Comparison of ENCODE assay signal across 16 cellular contexts in the genomic region with DNA sequence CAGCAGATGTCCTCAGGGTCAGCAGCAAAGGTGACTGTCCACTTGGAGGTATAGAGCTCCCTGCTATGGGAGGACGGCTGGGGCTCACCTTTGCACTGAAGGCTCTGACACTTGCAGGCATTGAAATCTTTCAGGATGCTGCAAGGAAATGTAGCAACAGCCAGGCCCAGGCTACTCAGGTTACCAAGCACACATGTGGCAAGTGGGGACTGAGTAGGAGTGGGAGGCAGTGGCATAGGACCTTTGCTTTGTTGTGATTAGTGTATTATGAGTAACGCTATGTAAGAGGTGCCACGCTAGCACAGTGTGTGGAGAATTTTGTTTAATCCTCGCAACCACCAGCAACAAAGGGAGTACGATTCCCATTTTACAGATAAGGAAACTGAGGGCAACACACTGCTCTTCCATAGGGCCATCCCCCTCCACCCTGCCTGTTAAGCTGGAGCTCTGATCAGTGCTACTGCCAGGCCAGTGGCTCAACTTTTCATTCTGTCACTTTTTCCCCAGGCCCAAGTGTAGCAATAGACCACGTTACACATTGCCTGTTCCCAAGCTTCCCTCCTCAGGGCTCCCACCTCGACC. TPM values are rescaled to one million over a fixed set of nuclear protein-coding genes. Genes with fewer than 3 reads are reported as not detected.
A peak's percentile ranks its signal among the peaks of the same experiment; 100 is the strongest.
DNase-seq lines count a peak whose midpoint lies in the region; ATAC-seq, FAIRE-seq and TF ChIP-seq lines count a peak whose summit lies in the region.
"Had no signal": no experiment of that assay in that cellular context is flagged by ENCODE, and none has a peak within 500 bp of the region (broad histone marks: within the 10 kb centered on the region; RNA-seq: fewer than 3 reads in every experiment).

No MANE protein-coding gene starts in this region.

- TF ChIP-seq CTCF in HepG2 (CRISPR knock-in tag; IDR thresholded peaks at IDR 0.05) (no peak), right lobe of liver (IDR thresholded peaks at IDR 0.05) (no peak), endothelial cell (IDR thresholded peaks at IDR 0.05; ENCODE audit: unreplicated experiment) (no peak), testis (IDR thresholded peaks at IDR 0.05) (no peak)

- in situ Hi-C loops in HepG2 (cut with HindIII; ENCODE audit: extremely low pct_ligation_motif_present, low pct_unique_long_range_greater_than_20kb) = no loop called here

- no peak for DNase-seq in HepG2 (ENCODE audit: low spot score)
- DNase-seq in right lobe of liver = no peak
- DNase-seq in endothelial cell (ENCODE audit: low spot score) = no peak
- DNase-seq in medulla oblongata (ENCODE audit: extremely low spot score) = no peak
- DNase-seq in testis = no peak
- DNase-seq: BE2C, DMS153, EL, NCI-H1436 treated with DMSO at 0.1 percent for 48 hours, NCI-H2081 treated with DMSO at 0.1 percent for 48 hours, NCI-H446 treated with DMSO at 0.1 percent for 48 hours, NCI-H774, PC-9 had no signal

- POLR2A ChIA-PET in HepG2 (lab: Yijun Ruan, JAX) = interaction anchor here (1.7 kb wide), 1 partner anchor 21 kb away, joined by 4 read pairs; the partner anchor contains the start of gene TMEM63A

- H3K27ac ChIP-seq in HepG2 (ENCODE audit: extremely low read length, insufficient read depth, low read length) (no peak overlapping the region), right lobe of liver (no peak overlapping the region), testis (no peak overlapping the region)
- H3K27ac ChIP-seq: PC-9 had no signal

- TF ChIP-seq EP300 in HepG2 (IDR thresholded peaks at IDR 0.05; ENCODE audit: low read depth in 2 of 2, low read length in 2 of 2) (no peak), HepG2 (CRISPR knock-in tag; IDR thresholded peaks at IDR 0.05; ENCODE audit: borderline replicate concordance) (no peak)

- H3K9me3 ChIP-seq in HepG2 (ENCODE audit: low read length) = no peaks in the 10 kb centered on the region
- H3K9me3 ChIP-seq in right lobe of liver = no peaks in the 10 kb centered on the region
- no peaks in the 10 kb centered on the region for H3K9me3 ChIP-seq in testis
- H3K9me3 ChIP-seq: BE2C had no signal

- FAIRE-seq in HepG2 (lab: Jason Lieb, UNC) = no peak
- FAIRE-seq: H54 had no signal

- H3K36me3 Mint-ChIP-seq in activated T-helper 17 cell treated with anti-CD3 and anti-CD28 coated beads, Interleukin-2, amount 50 U/mL, for 72 hours (ENCODE audit: low read depth) = peaks cover 99% of the 10 kb centered on the region
- H3K36me3 Mint-ChIP-seq in endothelial cell (ENCODE audit: low read depth, unreplicated experiment) = peaks cover 20% of the 10 kb centered on the region

- H3K4me1 ChIP-seq in HepG2 (ENCODE audit: insufficient read depth, low read length) = peaks cover 12% of the 10 kb centered on the region
- H3K4me1 ChIP-seq in right lobe of liver = no peaks in the 10 kb centered on the region
- no peaks in the 10 kb centered on the region for H3K4me1 ChIP-seq in testis
- H3K4me1 ChIP-seq: BE2C had no signal

- H4K20me1 ChIP-seq in HepG2 (ENCODE audit: insufficient read depth, low read length) = no peaks in the 10 kb centered on the region

- WGBS in HepG2 (ENCODE audit: low lambda C conversion rate) = 98% methylated on average over 7 of the region's 7 CpGs
- WGBS in right lobe of liver (ENCODE audit: insufficient coverage, low coverage, low lambda C conversion rate, missing lambda C conversion rate) = 85% methylated on average over 3 of the region's 7 CpGs
- WGBS in testis, 2 donors = 85 to 95% methylated on average over 7 of the region's 7 CpGs

- H3K9ac ChIP-seq in HepG2 (ENCODE audit: insufficient read depth, low read depth, low read length) = no peak overlapping the region

- peak overlapping the region; percentile 8 for H3K27ac Mint-ChIP-seq in activated T-helper 17 cell treated with anti-CD3 and anti-CD28 coated beads, Interleukin-2, amount 50 U/mL, for 72 hours
- no peak overlapping the region for H3K27ac Mint-ChIP-seq in endothelial cell (ENCODE audit: unreplicated experiment)

- intact Hi-C loops in HepG2 (cut with micrococcal nuclease; ENCODE audit: unreplicated experiment) (no loop called here), right lobe of liver (cut with DNase I) (loop anchor here in 1 of 2 donors (10.0 kb wide), 1 partner anchor 54 kb away; no protein-coding TSS in a partner anchor), testis (cut with DNase I; ENCODE audit: low total_unique reads) (no loop called here)

- peaks cover 16% of the 10 kb centered on the region for H3K4me1 Mint-ChIP-seq in activated T-helper 17 cell treated with anti-CD3 and anti-CD28 coated beads, Interleukin-2, amount 50 U/mL, for 72 hours
- peaks cover 5% of the 10 kb centered on the region for H3K4me1 Mint-ChIP-seq in endothelial cell (ENCODE audit: unreplicated experiment)

- no peak overlapping the region for H3K4me2 ChIP-seq in HepG2 (ENCODE audit: low read depth, low read length)
- H3K4me2 ChIP-seq: PC-9 had no signal

- CTCF ChIA-PET in HepG2 (lab: Yijun Ruan, JAX; ENCODE audit: low intra/inter-chr PET ratio, low total read pairs) = no interaction called here

- no peak for TF ChIP-seq RAD21 in HepG2 (CRISPR knock-in tag; IDR thresholded peaks at IDR 0.05)

- no peak overlapping the region for H2AFZ ChIP-seq in HepG2 (ENCODE audit: low read length)
- H2AFZ ChIP-seq: PC-9 had no signal

- H3K27me3 ChIP-seq in HepG2 (ENCODE audit: control insufficient read depth in 1 of 2, insufficient read depth in 2 of 2, low read length in 2 of 2) (no peaks in the 10 kb centered on the region), right lobe of liver (no peaks in the 10 kb centered on the region), testis (no peaks in the 10 kb centered on the region)
- H3K27me3 ChIP-seq: BE2C had no signal

- no peaks in the 10 kb centered on the region for H3K27me3 Mint-ChIP-seq in activated T-helper 17 cell treated with anti-CD3 and anti-CD28 coated beads, Interleukin-2, amount 50 U/mL, for 72 hours
- H3K27me3 Mint-ChIP-seq in endothelial cell (ENCODE audit: unreplicated experiment) = peaks cover 10% of the 10 kb centered on the region

- TF ChIP-seq POLR2A in HepG2 (IDR thresholded peaks at IDR 0.05; ENCODE audit: insufficient read depth in 1 of 2, low read depth in 2 of 2, low read length in 2 of 2) = no peak
- TF ChIP-seq POLR2A in right lobe of liver (IDR thresholded peaks at IDR 0.05) = no peak
- TF ChIP-seq POLR2A in testis (IDR thresholded peaks at IDR 0.05) = no peak

- no peak overlapping the region for H3K4me3 Mint-ChIP-seq in activated T-helper 17 cell treated with anti-CD3 and anti-CD28 coated beads, Interleukin-2, amount 50 U/mL, for 72 hours
- peak overlapping the region; percentile 38 for H3K4me3 Mint-ChIP-seq in endothelial cell (ENCODE audit: unreplicated experiment)

- H3K36me3 ChIP-seq in HepG2 (replicated peaks in 1 of 2; ENCODE audit: control insufficient read depth in 1 of 2, insufficient read depth in 2 of 2, low read length in 2 of 2) (peaks cover 28 to 68% of the 10 kb centered on the region in 2 experiments; a peak in 4 of 5 replicates), right lobe of liver (peaks cover 0 to 82% (median 42%) of the 10 kb centered on the region in 4 donors), testis (ENCODE audit: low read depth, missing control alignments) (no peaks in the 10 kb centered on the region)
- H3K36me3 ChIP-seq: BE2C had no signal

- ATAC-seq in HepG2 (no peak), right lobe of liver (no peak), HG03378 (IDR thresholded peaks at IDR 0.05; ENCODE audit: unreplicated experiment) (no peak)
- ATAC-seq in activated T-helper 17 cell treated with anti-CD3 and anti-CD28 coated beads, Interleukin-2, amount 50 U/mL, for 72 hours (replicated peaks) = no peak

- H3K79me2 ChIP-seq in HepG2 (ENCODE audit: insufficient read depth, low read length) = no peaks in the 10 kb centered on the region

- no peaks in the 10 kb centered on the region for H3K9me3 Mint-ChIP-seq in activated T-helper 17 cell treated with anti-CD3 and anti-CD28 coated beads, Interleukin-2, amount 50 U/mL, for 72 hours
- H3K9me3 Mint-ChIP-seq in endothelial cell (ENCODE audit: unreplicated experiment) = no peaks in the 10 kb centered on the region

- BruUV-seq in HepG2 (replicated peaks; lab: Mats Ljungman, UMichigan) = no TSS peak

- no peak overlapping the region for H3K4me3 ChIP-seq in HepG2 (replicated peaks in 1 of 3; ENCODE audit: insufficient read depth in 1 of 3, low read depth in 2 of 3, low read length in 3 of 3)
- H3K4me3 ChIP-seq in right lobe of liver = no peak overlapping the region
- no peak overlapping the region for H3K4me3 ChIP-seq in testis
- H3K4me3 ChIP-seq: PC-9 had no signal

RNA-seq across cellular contexts. Expression of gene TMEM63A, which starts 21.2 kb away (rescaled TPM):
- 6.8 and 23.9 TPM in 2 replicates for total RNA-seq in HepG2 (2016; rRNA removed; fragmentation: Illumina TruSeq; extraction: Trizol)
- total RNA-seq in HepG2 (2016; cell fraction: cytosol; rRNA removed; fragmentation: Illumina TruSeq; extraction: Trizol; ENCODE audit: low read depth) = 8.4 and 11.8 TPM in 2 replicates
- 6.3 and 23.7 TPM in 2 replicates for total RNA-seq in HepG2 (2016; cell fraction: insoluble cytoplasmic fraction; rRNA removed; fragmentation: Illumina TruSeq; extraction: Trizol)
- 9.0 and 9.3 TPM in 2 replicates for total RNA-seq in HepG2 (2016; cell fraction: membrane; rRNA removed; fragmentation: Illumina TruSeq; extraction: Trizol)
- 45.2 and 52.0 TPM in 2 replicates for total RNA-seq in HepG2 (2016; cell fraction: nucleus; rRNA removed; fragmentation: Illumina TruSeq; extraction: Trizol)
- 53.3 and 68.4 TPM in 2 replicates for polyA plus RNA-seq in HepG2 (2011; rRNA removed)
- 12.0 and 12.6 TPM in 2 replicates for polyA plus RNA-seq in HepG2 (2011; cell fraction: cytosol; rRNA removed)
- 382 and 397 TPM in 2 replicates for polyA plus RNA-seq in HepG2 (2011; cell fraction: nucleus; rRNA removed)
- polyA plus RNA-seq in HepG2 (2012) = 27.8 and 32.4 TPM in 2 replicates
- polyA plus RNA-seq in HepG2 (2016; cell fraction: cytosol; fragmentation: Illumina TruSeq; extraction: Trizol; ENCODE audit: low read depth) = 1.2 and 1.4 TPM in 2 replicates
- 5.6 and 6.1 TPM in 2 replicates for polyA plus RNA-seq in HepG2 (2016; cell fraction: insoluble cytoplasmic fraction; fragmentation: Illumina TruSeq; extraction: Trizol; ENCODE audit: low read depth)
- polyA plus RNA-seq in HepG2 (2016; cell fraction: membrane; fragmentation: Illumina TruSeq; extraction: Trizol; ENCODE audit: low read depth) = 2.8 and 3.1 TPM in 2 replicates
- 77.1 and 87.3 TPM in 2 replicates for polyA plus RNA-seq in HepG2 (2016; cell fraction: nucleus; fragmentation: Illumina TruSeq; extraction: Trizol; ENCODE audit: insufficient read depth, low read depth)
- polyA minus RNA-seq in HepG2 (2011; rRNA and poly(A)+ RNA removed; ENCODE audit: low replicate concordance) = 69.8 and 79.8 TPM in 2 replicates
- 11.9 and 15.7 TPM in 2 replicates for polyA minus RNA-seq in HepG2 (2011; cell fraction: cytosol; rRNA and poly(A)+ RNA removed)
- 124 and 138 TPM in 2 replicates for polyA minus RNA-seq in HepG2 (2011; cell fraction: nucleus; rRNA and poly(A)+ RNA removed)
- total RNA-seq in right lobe of liver = 10 to 100 TPM; 32.1 to 81.5 (median 44.9) TPM
- 100 to 1,000 TPM in 1 of 2 donors, 10 to 100 TPM in 1; 74.9 to 242 TPM for total RNA-seq in activated T-helper 17 cell treated with anti-CD3 and anti-CD28 coated beads, Interleukin-2, amount 50 U/mL, for 72 hours
- 79.9 TPM for total RNA-seq in endothelial cell (ENCODE audit: unreplicated experiment)
- 10 to 100 TPM; 46.9 to 51.7 TPM for total RNA-seq in testis
- 13.6 TPM for polyA plus RNA-seq in testis (ENCODE audit: insufficient read depth, low read depth, low replicate concordance)

RNA-seq across cellular contexts. Expression of gene LEFTY1, which starts 28.0 kb away (rescaled TPM):
- total RNA-seq in HepG2 (2016; rRNA removed; fragmentation: Illumina TruSeq; extraction: Trizol) (0.29 TPM in 1 of 2 replicates, not detected in the other), right lobe of liver (1 to 10 TPM in 1 of 6 experiments, under 1 TPM in 3, not detected in 2; 0.29 to 1.1 (median 0.54) TPM), endothelial cell (ENCODE audit: unreplicated experiment) (0.28 TPM), testis (under 1 TPM; 0.63 to 0.87 TPM)
- 0.20 TPM in 1 of 2 replicates, not detected in the other for total RNA-seq in HepG2 (2016; cell fraction: cytosol; rRNA removed; fragmentation: Illumina TruSeq; extraction: Trizol; ENCODE audit: low read depth)
- total RNA-seq in HepG2 (2016; cell fraction: insoluble cytoplasmic fraction; rRNA removed; fragmentation: Illumina TruSeq; extraction: Trizol) = 0.18 and 0.50 TPM in 2 replicates
- 0.09 TPM in 1 of 2 replicates, not detected in the other for total RNA-seq in HepG2 (2016; cell fraction: membrane; rRNA removed; fragmentation: Illumina TruSeq; extraction: Trizol)
- total RNA-seq in HepG2 (2016; cell fraction: nucleus; rRNA removed; fragmentation: Illumina TruSeq; extraction: Trizol) = 0.22 and 0.38 TPM in 2 replicates
- polyA plus RNA-seq in HepG2 (2011; rRNA removed) (0.79 and 1.8 TPM in 2 replicates), testis (ENCODE audit: insufficient read depth, low read depth, low replicate concordance) (0.90 TPM)
- polyA plus RNA-seq in HepG2 (2011; cell fraction: cytosol; rRNA removed) = 1.6 and 1.9 TPM in 2 replicates
- polyA plus RNA-seq in HepG2 (2011; cell fraction: nucleus; rRNA removed) = 0.68 and 0.78 TPM in 2 replicates
- 0.32 and 0.55 TPM in 2 replicates for polyA plus RNA-seq in HepG2 (2012)
- not detected in 2 replicates for polyA plus RNA-seq in HepG2 (2016; cell fraction: cytosol; fragmentation: Illumina TruSeq; extraction: Trizol; ENCODE audit: low read depth)
- polyA plus RNA-seq in HepG2 (2016; cell fraction: insoluble cytoplasmic fraction; fragmentation: Illumina TruSeq; extraction: Trizol; ENCODE audit: low read depth) = 0.14 TPM in 1 of 2 replicates, not detected in the other
- 0.11 TPM in 1 of 2 replicates, not detected in the other for polyA plus RNA-seq in HepG2 (2016; cell fraction: membrane; fragmentation: Illumina TruSeq; extraction: Trizol; ENCODE audit: low read depth)
- 0.28 and 0.51 TPM in 2 replicates for polyA plus RNA-seq in HepG2 (2016; cell fraction: nucleus; fragmentation: Illumina TruSeq; extraction: Trizol; ENCODE audit: insufficient read depth, low read depth)
- 0.12 TPM in 1 of 2 replicates, not detected in the other for polyA minus RNA-seq in HepG2 (2011; rRNA and poly(A)+ RNA removed; ENCODE audit: low replicate concordance)
- 0.49 and 0.53 TPM in 2 replicates for polyA minus RNA-seq in HepG2 (2011; cell fraction: cytosol; rRNA and poly(A)+ RNA removed)
- polyA minus RNA-seq in HepG2 (2011; cell fraction: nucleus; rRNA and poly(A)+ RNA removed) = 0.52 and 0.99 TPM in 2 replicates
- total RNA-seq in activated T-helper 17 cell treated with anti-CD3 and anti-CD28 coated beads, Interleukin-2, amount 50 U/mL, for 72 hours = not detected
- total RNA-seq: PC-9 had no signal

RNA-seq across cellular contexts. Expression of gene EPHX1, which starts 51.0 kb away (rescaled TPM):
- total RNA-seq in HepG2 (2016; rRNA removed; fragmentation: Illumina TruSeq; extraction: Trizol) = 28.8 and 36.5 TPM in 2 replicates
- 20.0 and 23.1 TPM in 2 replicates for total RNA-seq in HepG2 (2016; cell fraction: cytosol; rRNA removed; fragmentation: Illumina TruSeq; extraction: Trizol; ENCODE audit: low read depth)
- total RNA-seq in HepG2 (2016; cell fraction: insoluble cytoplasmic fraction; rRNA removed; fragmentation: Illumina TruSeq; extraction: Trizol) = 20.9 and 35.8 TPM in 2 replicates
- 36.4 and 40.0 TPM in 2 replicates for total RNA-seq in HepG2 (2016; cell fraction: membrane; rRNA removed; fragmentation: Illumina TruSeq; extraction: Trizol)
- 48.7 and 54.7 TPM in 2 replicates for total RNA-seq in HepG2 (2016; cell fraction: nucleus; rRNA removed; fragmentation: Illumina TruSeq; extraction: Trizol)
- polyA plus RNA-seq in HepG2 (2011; rRNA removed) = 27.7 and 38.3 TPM in 2 replicates
- polyA plus RNA-seq in HepG2 (2011; cell fraction: cytosol; rRNA removed) = 18.6 and 23.4 TPM in 2 replicates
- 29.6 and 32.2 TPM in 2 replicates for polyA plus RNA-seq in HepG2 (2011; cell fraction: nucleus; rRNA removed)
- 80.6 and 134 TPM in 2 replicates for polyA plus RNA-seq in HepG2 (2012)
- polyA plus RNA-seq in HepG2 (2016; cell fraction: cytosol; fragmentation: Illumina TruSeq; extraction: Trizol; ENCODE audit: low read depth) = 67.8 and 68.1 TPM in 2 replicates
- 43.8 and 55.8 TPM in 2 replicates for polyA plus RNA-seq in HepG2 (2016; cell fraction: insoluble cytoplasmic fraction; fragmentation: Illumina TruSeq; extraction: Trizol; ENCODE audit: low read depth)
- polyA plus RNA-seq in HepG2 (2016; cell fraction: membrane; fragmentation: Illumina TruSeq; extraction: Trizol; ENCODE audit: low read depth) = 77.2 and 87.4 TPM in 2 replicates
- polyA plus RNA-seq in HepG2 (2016; cell fraction: nucleus; fragmentation: Illumina TruSeq; extraction: Trizol; ENCODE audit: insufficient read depth, low read depth) = 134 and 141 TPM in 2 replicates
- polyA minus RNA-seq in HepG2 (2011; rRNA and poly(A)+ RNA removed; ENCODE audit: low replicate concordance) = 20.7 and 23.4 TPM in 2 replicates
- polyA minus RNA-seq in HepG2 (2011; cell fraction: cytosol; rRNA and poly(A)+ RNA removed) = 21.0 and 23.9 TPM in 2 replicates
- polyA minus RNA-seq in HepG2 (2011; cell fraction: nucleus; rRNA and poly(A)+ RNA removed) = 15.3 and 18.4 TPM in 2 replicates
- 1,000 to 10,000 TPM in 3 of 6 experiments, 100 to 1,000 TPM in 3; 331 to 4,402 (median 1,032) TPM for total RNA-seq in right lobe of liver
- 1 to 10 TPM; 1.5 to 1.7 TPM for total RNA-seq in activated T-helper 17 cell treated with anti-CD3 and anti-CD28 coated beads, Interleukin-2, amount 50 U/mL, for 72 hours
- total RNA-seq in endothelial cell (ENCODE audit: unreplicated experiment) = 45.0 TPM
- 100 to 1,000 TPM; 145 to 173 TPM for total RNA-seq in testis
- polyA plus RNA-seq in testis (ENCODE audit: insufficient read depth, low read depth, low replicate concordance) = 161 TPM

Comparison
In these comparisons a context has a peak if more than half of its experiments do, and no peak if none do; other contexts are left out.
1. RNA of gene EPHX1, which starts 51.0 kb away (total RNA-seq): 331 to 4,402 TPM in right lobe of liver, 145 to 173 TPM in testis, 45.0 TPM in endothelial cell (single experiment) and 20.0 to 54.7 TPM in HepG2; 1.5 to 1.7 TPM in activated T-helper 17 cell treated with anti-CD3 and anti-CD28 coated beads, Interleukin-2, amount 50 U/mL, for 72 hours; every median in the first group is over 4 times any median in the second.